ENCODE assay signal across 17 cellular contexts in the genomic region with DNA sequence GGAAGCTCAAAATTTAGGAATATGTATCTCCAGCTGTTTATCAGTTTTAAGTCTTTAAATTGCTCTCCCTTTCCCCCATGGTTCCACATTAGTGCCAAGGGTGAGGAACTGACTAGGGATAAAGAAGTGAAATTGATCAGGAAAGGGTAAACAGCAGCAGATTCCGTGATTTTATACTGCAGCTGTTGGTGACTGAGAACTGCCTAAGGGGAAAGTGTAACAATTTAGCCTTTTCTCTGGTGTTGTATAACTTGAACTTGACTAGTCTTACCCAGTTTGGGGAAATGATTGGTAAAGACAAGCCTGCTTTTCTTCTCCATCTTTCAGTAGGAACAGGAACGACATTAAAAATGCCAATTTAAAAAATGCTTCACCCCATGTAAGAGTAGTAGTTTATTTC. TPM values are rescaled to one million over a fixed set of nuclear protein-coding genes. Genes with fewer than 3 reads are reported as not detected.
A peak's percentile ranks its signal among the peaks of the same experiment; 100 is the strongest.
DNase-seq lines count a peak whose midpoint lies in the region; ATAC-seq, FAIRE-seq and TF ChIP-seq lines count a peak whose summit lies in the region.
"Had no signal": no experiment of that assay in that cellular context is flagged by ENCODE, and none has a peak within 500 bp of the region (broad histone marks: within the 10 kb centered on the region; RNA-seq: fewer than 3 reads in every experiment).

No MANE protein-coding gene starts in this region.

- ATAC-seq in HG02610 (IDR thresholded peaks at IDR 0.05; ENCODE audit: unreplicated experiment), result no peak
- ATAC-seq in activated naive CD8-positive, alpha-beta T cell treated with anti-CD3 and anti-CD28 coated beads, Interleukin-2, amount 50 U/mL, for 24 hours, result no peak

- H3K4me3 ChIP-seq in fibroblast of mammary gland (ENCODE audit: control insufficient read depth, low read depth, low read length), result peak overlapping the region; percentile 26
- H3K4me3 ChIP-seq: lung, ovary had no signal

- H3K27me3 Mint-ChIP-seq in osteocyte (ENCODE audit: unreplicated experiment), result no peaks in the 10 kb centered on the region
- H3K27me3 Mint-ChIP-seq in activated naive CD8-positive, alpha-beta T cell treated with anti-CD3 and anti-CD28 coated beads, Interleukin-2, amount 50 U/mL, for 24 hours, result no peaks in the 10 kb centered on the region
- H3K27me3 Mint-ChIP-seq: activated B cell treated with CpG ODN at 0.5 μM for 24 hours; central memory CD8-positive, alpha-beta T cell had no signal

- H3K9me3 Mint-ChIP-seq in osteocyte (ENCODE audit: unreplicated experiment), result no peaks in the 10 kb centered on the region
- H3K9me3 Mint-ChIP-seq in activated naive CD8-positive, alpha-beta T cell treated with anti-CD3 and anti-CD28 coated beads, Interleukin-2, amount 50 U/mL, for 24 hours, result no peaks in the 10 kb centered on the region
- H3K9me3 Mint-ChIP-seq: activated B cell treated with CpG ODN at 0.5 μM for 24 hours; central memory CD8-positive, alpha-beta T cell had no signal

- H3K36me3 Mint-ChIP-seq in osteocyte (ENCODE audit: unreplicated experiment), result no peaks in the 10 kb centered on the region
- H3K36me3 Mint-ChIP-seq in activated naive CD8-positive, alpha-beta T cell treated with anti-CD3 and anti-CD28 coated beads, Interleukin-2, amount 50 U/mL, for 24 hours (ENCODE audit: low read depth), result no peaks in the 10 kb centered on the region

- TF ChIP-seq CTCF in fibroblast of mammary gland (conservative IDR thresholded peaks at IDR 0.05; ENCODE audit: control insufficient read depth, insufficient read depth, low read depth, low read length) (no peak), osteocyte (IDR thresholded peaks at IDR 0.05) (no peak), GM20000 (IDR thresholded peaks at IDR 0.05; ENCODE audit: extremely low read depth, missing control alignments) (no peak)

- peak overlapping the region; percentile 88 for H3K27ac Mint-ChIP-seq in osteocyte (ENCODE audit: unreplicated experiment)
- no peak overlapping the region for H3K27ac Mint-ChIP-seq in activated naive CD8-positive, alpha-beta T cell treated with anti-CD3 and anti-CD28 coated beads, Interleukin-2, amount 50 U/mL, for 24 hours
- H3K27ac Mint-ChIP-seq: activated B cell treated with CpG ODN at 0.5 μM for 24 hours had no signal

- peak; percentile 25 for DNase-seq in CD1c-positive myeloid dendritic cell (ENCODE audit: extremely low spot score)
- peak; percentile 55 for DNase-seq in RPMI7951 (ENCODE audit: low read depth)
- DNase-seq in fibroblast of mammary gland (ENCODE audit: low read depth), result no peak
- no peak for DNase-seq in osteocyte (ENCODE audit: extremely low spot score, unreplicated experiment)
- DNase-seq in GM19239 (ENCODE audit: insufficient read length, low spot score), result no peak
- DNase-seq in GM20000 (ENCODE audit: low spot score), result no peak
- no peak for DNase-seq in activated naive CD8-positive, alpha-beta T cell treated with anti-CD3 and anti-CD28 coated beads, Interleukin-2, amount 50 U/mL, for 24 hours
- DNase-seq: activated B cell treated with CpG ODN at 0.5 μM for 24 hours; activated naive CD4-positive, alpha-beta T cell treated with anti-CD3 and anti-CD28 coated beads, Interleukin-2, amount 50 U/mL, for 16 hours; AML-193; DMS153; NCI-H1092; ovary; stimulated activated CD4-positive, alpha-beta T cell treated with anti-CD3 and anti-CD28 coated beads, Interleukin-15, amount 100 ng/mL, for 24 hours had no signal

- H3K4me1 Mint-ChIP-seq in osteocyte (ENCODE audit: unreplicated experiment), result peaks cover 60% of the 10 kb centered on the region
- peaks cover 18% of the 10 kb centered on the region for H3K4me1 Mint-ChIP-seq in activated naive CD8-positive, alpha-beta T cell treated with anti-CD3 and anti-CD28 coated beads, Interleukin-2, amount 50 U/mL, for 24 hours

- peak overlapping the region; percentile 41 for H3K4me3 Mint-ChIP-seq in osteocyte (ENCODE audit: unreplicated experiment)
- no peak overlapping the region for H3K4me3 Mint-ChIP-seq in activated naive CD8-positive, alpha-beta T cell treated with anti-CD3 and anti-CD28 coated beads, Interleukin-2, amount 50 U/mL, for 24 hours
- H3K4me3 Mint-ChIP-seq: activated B cell treated with CpG ODN at 0.5 μM for 24 hours; central memory CD8-positive, alpha-beta T cell had no signal

- no peak for FAIRE-seq in GM19239 (lab: Jason Lieb, UNC)

RNA-seq across cellular contexts. Expression of a gene that starts 5.0 kb away (rescaled TPM):
- total RNA-seq in RPMI7951 (2014; rRNA removed; shearing (Covaris generic)), result 57.7 and 67.6 TPM in 2 replicates
- total RNA-seq in osteocyte, result 33.7 and 40.9 TPM in 2 replicates

Comparison
In these comparisons a context has a peak if more than half of its experiments do, and no peak if none do; other contexts are left out.
1. DNase-seq: peak in CD1c-positive myeloid dendritic cell (single experiment) and RPMI7951 (single experiment); none in fibroblast of mammary gland (single experiment), osteocyte (single experiment), GM19239 (single experiment), GM20000 (single experiment) and activated naive CD8-positive, alpha-beta T cell treated with anti-CD3 and anti-CD28 coated beads, Interleukin-2, amount 50 U/mL, for 24 hours (single experiment).